In the genomic region with DNA sequence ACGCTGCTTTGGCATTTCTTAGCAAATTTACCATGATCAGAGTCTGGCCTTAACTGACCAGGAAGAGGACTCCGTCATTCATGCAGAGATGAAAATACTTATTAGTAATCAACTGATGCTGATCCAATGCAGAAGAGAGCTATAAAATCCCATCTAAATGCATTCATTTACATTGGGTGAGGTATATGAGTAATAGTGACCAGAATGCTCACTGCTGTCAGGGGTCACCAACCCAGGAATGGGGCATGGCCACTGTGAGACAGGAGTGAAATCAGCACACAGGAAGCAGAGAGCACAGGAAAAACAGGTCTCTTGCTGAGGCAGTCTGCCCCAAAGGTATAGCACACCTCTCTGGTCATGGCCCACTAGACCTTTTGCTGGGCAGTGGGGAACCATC, we compare ENCODE assay signal across 18 cellular contexts.
DNase-seq lines count a peak whose midpoint lies in the region; ATAC-seq and TF ChIP-seq lines count a peak whose summit lies in the region.
"Had no signal": no experiment of that assay in that cellular context is flagged by ENCODE, and none has a peak within 500 bp of the region (broad histone marks: within the 10 kb centered on the region; RNA-seq: fewer than 3 reads in every experiment).

No MANE protein-coding gene starts in this region.

- no peak overlapping the region; the same call in 1 of the 2 replicates for H3K4me3 ChIP-seq in PC-9
- no peak overlapping the region for H3K4me3 ChIP-seq in gastroesophageal sphincter
- H3K4me3 ChIP-seq: BLaER1, HAP-1 had no signal

- TF ChIP-seq EP300 in gastroesophageal sphincter (IDR thresholded peaks at IDR 0.05), result no peak

- POLR2A ChIA-PET in PC-9 (lab: Charles Lee; ENCODE audit: unreplicated experiment), result interaction anchor here (0.6 kb wide), 1 partner anchor 459 kb away, joined by 4 read pairs; no protein-coding TSS in a partner anchor

- ATAC-seq in esophagus mucosa (peak; percentile 67), gastroesophageal sphincter (no peak)

- no peak for TF ChIP-seq POLR2A in gastroesophageal sphincter (IDR thresholded peaks at IDR 0.05)

- H3K36me3 ChIP-seq in PC-9 (ENCODE audit: low read depth) (no peaks in the 10 kb centered on the region), gastroesophageal sphincter (no peaks in the 10 kb centered on the region)
- H3K36me3 ChIP-seq: BLaER1, HAP-1 had no signal

- peak overlapping the region; percentile 77 for H3K4me2 ChIP-seq in PC-9
- H3K4me2 ChIP-seq: BLaER1 had no signal

- TF ChIP-seq CTCF in PC-9 (conservative IDR thresholded peaks at IDR 0.05), result no peak
- TF ChIP-seq CTCF in gastroesophageal sphincter (IDR thresholded peaks at IDR 0.05), result no peak

- H3F3A ChIP-seq in PC-9 (ENCODE audit: insufficient read depth, low read depth), result peaks cover 71% of the 10 kb centered on the region

- BruUV-seq in PC-9 (replicated peaks; lab: Mats Ljungman, UMichigan), result no TSS peak

- H3K9me3 ChIP-seq in PC-9 (ENCODE audit: insufficient read depth, low read depth), result peaks cover 9% of the 10 kb centered on the region; the same call in 1 of the 2 replicates
- peaks cover 0 to 1% (median 0%) of the 10 kb centered on the region in 3 donors for H3K9me3 ChIP-seq in gastroesophageal sphincter
- H3K9me3 ChIP-seq: HAP-1 had no signal

- no peaks in the 10 kb centered on the region for H3K27me3 ChIP-seq in PC-9 (ENCODE audit: insufficient read depth, low read depth)
- H3K27me3 ChIP-seq in gastroesophageal sphincter, result no peaks in the 10 kb centered on the region
- H3K27me3 ChIP-seq: BLaER1 had no signal

- H2AFZ ChIP-seq in PC-9, result no peak overlapping the region

- H3K4me1 ChIP-seq in PC-9 (replicated peaks; ENCODE audit: insufficient read depth), result peaks cover 93% of the 10 kb centered on the region
- peaks cover 0 to 6% (median 0%) of the 10 kb centered on the region in 3 donors for H3K4me1 ChIP-seq in gastroesophageal sphincter
- H3K4me1 ChIP-seq: HAP-1 had no signal

- peaks cover 42% of the 10 kb centered on the region for H3K79me2 ChIP-seq in PC-9 (ENCODE audit: low read depth)

- DNase-seq in SIG-M5 treated with dmso at 0.1 percent for 504 hours (lab: John Stamatoyannopoulos, UW; ENCODE audit: unreplicated experiment) (peak; percentile 26), SIG-M5 (lab: John Stamatoyannopoulos, UW) (no peak), PC-9 (peak; percentile 80 to 100), hippocampal formation (lab: John Stamatoyannopoulos, UW) (no peak), NCI-H2107 treated with DMSO at 0.1 percent for 48 hours (lab: John Stamatoyannopoulos, UW; ENCODE audit: unreplicated experiment) (no peak), COLO668 (lab: John Stamatoyannopoulos, UW; ENCODE audit: unreplicated experiment) (no peak)
- DNase-seq: CD8-positive, alpha-beta memory T cell; KG1; MM.1S; NCI-H1105; NCI-H1694 treated with DMSO at 0.1 percent for 48 hours; NCI-H69; Right ventricle myocardium superior had no signal

- H3K27ac ChIP-seq in PC-9, result peak overlapping the region; percentile 98
- no peak overlapping the region for H3K27ac ChIP-seq in gastroesophageal sphincter
- H3K27ac ChIP-seq: 22Rv1, BLaER1 had no signal

- CTCF ChIA-PET in PC-9 (lab: Charles Lee), result interaction anchor here (0.7 kb wide), 1 partner anchor 67 kb away, joined by 3 read pairs; no protein-coding TSS in a partner anchor

- no peaks in the 10 kb centered on the region for H3K9me2 ChIP-seq in PC-9 (ENCODE audit: insufficient read depth)

- 92% methylated on average over 2 of the region's 2 CpGs; no CpG with 5 or more reads in 1 of the 2 donors for WGBS in gastroesophageal sphincter (ENCODE audit: low coverage in 1 of 2), 2 donors

- intact Hi-C loops in PC-9 (cut with micrococcal nuclease; ENCODE audit: unreplicated experiment), result loop anchor here (1.0 kb wide), 2 partner anchors 50 to 247 kb away; no protein-coding TSS in a partner anchor

- H4K20me1 ChIP-seq in PC-9 (ENCODE audit: insufficient read depth), result no peaks in the 10 kb centered on the region
- H4K20me1 ChIP-seq: BLaER1 had no signal

Comparison
In these comparisons a context has a peak if more than half of its experiments do, and no peak if none do; other contexts are left out.
1. DNase-seq: peak in SIG-M5 treated with dmso at 0.1 percent for 504 hours (single experiment) and PC-9 (2 of 2); none in SIG-M5 (single experiment), hippocampal formation (0 of 2), NCI-H2107 treated with DMSO at 0.1 percent for 48 hours (single experiment) and COLO668 (single experiment).